ENCODE assay signal across 2 cellular contexts in the genomic region with DNA sequence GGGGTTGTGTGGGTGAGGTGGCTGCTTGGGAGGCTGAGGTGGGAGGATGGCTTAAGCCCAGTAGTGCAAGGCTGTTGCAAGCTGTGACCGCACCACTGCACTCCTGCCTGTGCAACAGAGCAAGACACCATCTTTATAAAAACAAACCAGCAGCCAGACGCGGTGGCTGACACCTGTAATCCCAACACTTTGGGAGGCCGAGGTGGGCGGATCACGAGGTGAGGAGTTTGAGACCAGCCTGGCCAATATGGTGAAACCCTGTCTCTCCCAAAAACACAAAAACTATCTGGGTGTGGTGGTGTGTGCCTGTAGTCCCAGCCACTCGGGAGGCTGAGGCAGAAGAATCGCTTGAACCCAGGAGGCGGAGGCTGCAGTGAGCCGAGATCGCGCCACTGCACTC. TPM values are rescaled to one million over a fixed set of nuclear protein-coding genes. Genes with fewer than 3 reads are reported as not detected.
"Had no signal": no experiment of that assay in that cellular context is flagged by ENCODE, and none has a peak within 500 bp of the region (broad histone marks: within the 10 kb centered on the region; RNA-seq: fewer than 3 reads in every experiment).

No MANE protein-coding gene starts in this region.

RNA-seq across cellular contexts. Expression of gene PRND, which starts 14.8 kb away (rescaled TPM):
- total RNA-seq: GM23248 had no signal
- polyA plus RNA-seq: GM23248, GM23338 had no signal
